In genomic region chr15:50181206-50181982, GRCh38 we compare ENCODE assay signal across 9 cellular contexts.
DNase-seq lines count a peak whose midpoint lies in the region; ATAC-seq and TF ChIP-seq lines count a peak whose summit lies in the region.
"Had no signal": no experiment of that assay in that cellular context is flagged by ENCODE, and none has a peak within 500 bp of the region (broad histone marks: within the 10 kb centered on the region; RNA-seq: fewer than 3 reads in every experiment).

No MANE protein-coding gene starts in this region.

- peak; percentile 35 for DNase-seq in COLO668 (lab: John Stamatoyannopoulos, UW; ENCODE audit: unreplicated experiment)
- DNase-seq in NCI-H1092 (lab: John Stamatoyannopoulos, UW) = peak; percentile 4
- no peak for DNase-seq in coronary artery (ENCODE audit: low spot score)
- DNase-seq in hepatic stellate cell (ENCODE audit: low spot score) = no peak

- ATAC-seq in HG02642 (IDR thresholded peaks at IDR 0.05; ENCODE audit: poor library complexity, unreplicated experiment) (no peak), HG03175 (IDR thresholded peaks at IDR 0.05; ENCODE audit: unreplicated experiment) (no peak), HG02870 (IDR thresholded peaks at IDR 0.05; ENCODE audit: unreplicated experiment) (no peak)

- no peak for TF ChIP-seq CTCF in coronary artery (IDR thresholded peaks at IDR 0.05)

- peaks cover 6% of the 10 kb centered on the region for H3K4me1 ChIP-seq in neuron (ENCODE audit: insufficient read depth, low read length)

- H3K36me3 ChIP-seq in neuron (ENCODE audit: insufficient read depth, low read length) = no peaks in the 10 kb centered on the region
- H3K36me3 ChIP-seq: right atrium auricular region had no signal

- H3K4me3 ChIP-seq in coronary artery (peak overlapping the region; percentile 73), neuron (ENCODE audit: low read length) (peak overlapping the region; percentile 53)

- peak overlapping the region; percentile 97 for H2AFZ ChIP-seq in neuron (ENCODE audit: low read depth, low read length)

- H3K27ac ChIP-seq in coronary artery = no peak overlapping the region
- H3K27ac ChIP-seq: right atrium auricular region had no signal

- H3K27me3 ChIP-seq in neuron (ENCODE audit: insufficient read depth, low read length) = peaks cover 49% of the 10 kb centered on the region

- no peaks in the 10 kb centered on the region for H3K9me3 ChIP-seq in neuron (ENCODE audit: low read length)
- H3K9me3 ChIP-seq: right atrium auricular region had no signal

Comparison
In these comparisons a context has a peak if more than half of its experiments do, and no peak if none do; other contexts are left out.
1. DNase-seq: peak in COLO668 (single experiment) and NCI-H1092 (single experiment); none in coronary artery (single experiment) and hepatic stellate cell (single experiment).